ENCODE assay signal across 3 cellular contexts in genomic region chr12:23063206-23063605, GRCh38.
TF ChIP-seq lines count a peak whose summit lies in the region.

No MANE protein-coding gene starts in this region.

TF ChIP-seq in A549, 52 proteins besides CTCF, POLR2A, EP300 and RAD21:
- no peak for TF ChIP-seq ZFP36 (IDR thresholded peaks at IDR 0.05; ENCODE audit: borderline replicate concordance, partially characterized antibody)
- TF ChIP-seq MAFK (IDR thresholded peaks at IDR 0.05; ENCODE audit: partially characterized antibody) = peak; percentile 82
- TF ChIP-seq HMGXB4 (CRISPR knock-in tag; IDR thresholded peaks at IDR 0.05; ENCODE audit: borderline replicate concordance) = no peak
- TF ChIP-seq MAZ (IDR thresholded peaks at IDR 0.05; ENCODE audit: borderline replicate concordance, low read depth, low read length) = no peak

TF ChIP-seq in IMR-90, 13 proteins besides CTCF, POLR2A, EP300 and RAD21:
- TF ChIP-seq MAFK (IDR thresholded peaks at IDR 0.05; ENCODE audit: low read depth, low read length) (peak; percentile 91), RFX5 (IDR thresholded peaks at IDR 0.05; ENCODE audit: low read depth, low read length) (no peak)

TF ChIP-seq in H1, 55 proteins besides CTCF, POLR2A, EP300 and RAD21:
- peak; percentile 60; the same call in 1 of the 2 replicates for TF ChIP-seq MAFK (IDR thresholded peaks at IDR 0.05; ENCODE audit: low read depth, low read length)
- TF ChIP-seq FOSL1 (IDR thresholded peaks at IDR 0.05; ENCODE audit: insufficient read depth, low read depth, low read length) = no peak
- no peak for TF ChIP-seq TEAD4 (IDR thresholded peaks at IDR 0.05; ENCODE audit: low read depth, low read length)
